Comparison of ENCODE assay signal across 1 cellular context in the genomic region with DNA sequence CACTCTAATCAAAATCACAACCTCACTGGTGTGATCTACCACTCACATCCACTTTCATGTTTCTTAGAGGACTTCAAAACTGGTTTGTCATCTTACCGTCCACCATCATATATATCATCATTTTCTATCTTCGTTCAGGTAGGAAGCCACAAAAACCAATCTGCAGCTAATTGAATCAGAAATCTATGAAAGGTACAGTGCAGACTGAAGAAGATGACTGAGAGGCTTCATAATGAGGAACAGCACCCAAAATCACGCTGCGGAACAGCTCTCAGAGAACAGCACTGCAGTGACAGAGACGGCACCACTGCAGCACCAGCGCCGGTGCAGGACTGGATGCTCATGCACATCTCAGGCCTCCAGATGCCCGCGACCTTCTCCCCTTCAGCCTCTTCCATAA.
TF ChIP-seq lines count a peak whose summit lies in the region.

No MANE protein-coding gene starts in this region.

TF ChIP-seq in HepG2, 621 proteins besides CTCF, POLR2A, EP300 and RAD21 (continued from another document):
- TF ChIP-seq, protein P1, sequence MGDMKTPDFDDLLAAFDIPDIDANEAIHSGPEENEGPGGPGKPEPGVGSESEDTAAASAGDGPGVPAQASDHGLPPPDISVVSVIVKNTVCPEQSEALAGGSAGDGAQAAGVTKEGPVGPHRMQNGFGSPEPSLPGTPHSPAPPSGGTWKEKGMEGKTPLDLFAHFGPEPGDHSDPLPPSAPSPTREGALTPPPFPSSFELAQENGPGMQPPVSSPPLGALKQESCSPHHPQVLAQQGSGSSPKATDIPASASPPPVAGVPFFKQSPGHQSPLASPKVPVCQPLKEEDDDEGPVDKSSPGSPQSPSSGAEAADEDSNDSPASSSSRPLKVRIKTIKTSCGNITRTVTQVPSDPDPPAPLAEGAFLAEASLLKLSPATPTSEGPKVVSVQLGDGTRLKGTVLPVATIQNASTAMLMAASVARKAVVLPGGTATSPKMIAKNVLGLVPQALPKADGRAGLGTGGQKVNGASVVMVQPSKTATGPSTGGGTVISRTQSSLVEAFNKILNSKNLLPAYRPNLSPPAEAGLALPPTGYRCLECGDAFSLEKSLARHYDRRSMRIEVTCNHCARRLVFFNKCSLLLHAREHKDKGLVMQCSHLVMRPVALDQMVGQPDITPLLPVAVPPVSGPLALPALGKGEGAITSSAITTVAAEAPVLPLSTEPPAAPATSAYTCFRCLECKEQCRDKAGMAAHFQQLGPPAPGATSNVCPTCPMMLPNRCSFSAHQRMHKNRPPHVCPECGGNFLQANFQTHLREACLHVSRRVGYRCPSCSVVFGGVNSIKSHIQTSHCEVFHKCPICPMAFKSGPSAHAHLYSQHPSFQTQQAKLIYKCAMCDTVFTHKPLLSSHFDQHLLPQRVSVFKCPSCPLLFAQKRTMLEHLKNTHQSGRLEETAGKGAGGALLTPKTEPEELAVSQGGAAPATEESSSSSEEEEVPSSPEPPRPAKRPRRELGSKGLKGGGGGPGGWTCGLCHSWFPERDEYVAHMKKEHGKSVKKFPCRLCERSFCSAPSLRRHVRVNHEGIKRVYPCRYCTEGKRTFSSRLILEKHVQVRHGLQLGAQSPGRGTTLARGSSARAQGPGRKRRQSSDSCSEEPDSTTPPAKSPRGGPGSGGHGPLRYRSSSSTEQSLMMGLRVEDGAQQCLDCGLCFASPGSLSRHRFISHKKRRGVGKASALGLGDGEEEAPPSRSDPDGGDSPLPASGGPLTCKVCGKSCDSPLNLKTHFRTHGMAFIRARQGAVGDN (CRISPR knock-in tag; IDR thresholded peaks at IDR 0.05) = peak; percentile 31
- TF ChIP-seq PLRG1 (conservative IDR thresholded peaks at IDR 0.05) (no peak), ADNP (CRISPR knock-in tag; IDR thresholded peaks at IDR 0.05) (no peak), ZNF326 (CRISPR knock-in tag; IDR thresholded peaks at IDR 0.05; ENCODE audit: borderline replicate concordance) (no peak), ZNF577 (CRISPR knock-in tag; IDR thresholded peaks at IDR 0.05; ENCODE audit: borderline replicate concordance, low read depth) (no peak)
